11 cellular contexts compared by ENCODE assay signal in the genomic region with DNA sequence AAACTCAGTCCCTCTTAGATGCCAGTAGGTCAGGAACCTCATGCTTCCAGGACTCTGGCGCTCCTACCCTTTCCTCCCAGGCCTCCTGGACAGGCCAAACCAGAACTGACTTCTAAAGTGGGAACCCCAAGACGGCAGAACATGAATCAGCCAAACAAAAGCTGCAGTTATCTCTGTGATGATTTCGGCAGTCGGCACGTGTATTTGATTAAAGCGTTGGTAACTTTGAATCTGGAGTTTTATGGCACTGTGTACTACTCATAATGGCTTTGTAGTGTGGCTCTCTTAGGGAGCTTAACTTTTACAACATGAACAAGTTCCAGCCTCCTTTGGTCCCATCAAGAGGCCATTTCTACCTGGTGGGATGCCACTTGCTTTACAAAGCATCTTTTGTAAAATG. TPM values are rescaled to one million over a fixed set of nuclear protein-coding genes. Genes with fewer than 3 reads are reported as not detected.
DNase-seq lines count a peak whose midpoint lies in the region; ATAC-seq and TF ChIP-seq lines count a peak whose summit lies in the region.
"Had no signal": no experiment of that assay in that cellular context is flagged by ENCODE, and none has a peak within 500 bp of the region (broad histone marks: within the 10 kb centered on the region; RNA-seq: fewer than 3 reads in every experiment).

No MANE protein-coding gene starts in this region.

- peak overlapping the region; percentile 13; the same call in 1 of the 2 replicates for H3K27ac ChIP-seq in HCT116 (ENCODE audit: low read depth, low read length)
- peak overlapping the region; percentile 100 for H3K27ac ChIP-seq in smooth muscle cell (ENCODE audit: low read depth)

- peaks cover 11% of the 10 kb centered on the region for H3K36me3 Mint-ChIP-seq in brain
- H3K36me3 Mint-ChIP-seq in activated CD4-positive, alpha-beta T cell treated with anti-CD3 and anti-CD28 coated beads, Interleukin-2, amount 10 ng/mL, durations not matched to agents 7 days and 5 days (ENCODE audit: low read depth): peaks cover 43% of the 10 kb centered on the region

- TF ChIP-seq CTCF in HCT116 (IDR thresholded peaks at IDR 0.05 in 2 of 3, conservative IDR thresholded peaks at IDR 0.05 in 1 of 3; ENCODE audit: borderline replicate concordance in 1 of 3, insufficient read depth in 1 of 3, low read depth in 2 of 3, low read length in 2 of 3) (no peak), brain (conservative IDR thresholded peaks at IDR 0.05) (no peak), smooth muscle cell (IDR thresholded peaks at IDR 0.05; ENCODE audit: borderline replicate concordance, insufficient read depth, poor library complexity, severe bottlenecking) (no peak)

- no peaks in the 10 kb centered on the region for H3K27me3 Mint-ChIP-seq in brain
- no peaks in the 10 kb centered on the region for H3K27me3 Mint-ChIP-seq in activated CD4-positive, alpha-beta T cell treated with anti-CD3 and anti-CD28 coated beads, Interleukin-2, amount 10 ng/mL, durations not matched to agents 7 days and 5 days

- peaks cover 40% of the 10 kb centered on the region for H3F3A ChIP-seq in smooth muscle cell (ENCODE audit: low read depth)

- DNase-seq in HCT116 (ENCODE audit: low read depth, low spot score): no peak
- DNase-seq in left colon: no peak
- DNase-seq in smooth muscle cell (lab: John Stamatoyannopoulos, UW; ENCODE audit: unreplicated experiment): no peak
- DNase-seq in NCI-H1105 (lab: John Stamatoyannopoulos, UW): no peak
- no peak for DNase-seq in activated CD4-positive, alpha-beta T cell treated with anti-CD3 and anti-CD28 coated beads, Interleukin-2, amount 10 ng/mL, durations not matched to agents 7 days and 5 days
- DNase-seq: islet precursor cell, NCI-H187 had no signal

- POLR2A ChIA-PET in HCT116 (lab: Charles Lee): interaction anchor here (2.8 kb wide), 1 partner anchor 22 kb away, joined by 9 read pairs; no protein-coding TSS in a partner anchor
- POLR2A ChIA-PET in activated CD4-positive, alpha-beta T cell treated with anti-CD3 and anti-CD28 coated beads, Interleukin-2, amount 10 ng/mL, durations not matched to agents 7 days and 5 days (lab: Charles Lee): interaction anchor here (1.3 kb wide), 1 partner anchor 13 kb away, joined by 3 read pairs; a partner anchor contains a TSS

- no peak for TF ChIP-seq RAD21 in HCT116 (IDR thresholded peaks at IDR 0.05; ENCODE audit: low read depth)

- ATAC-seq in HCT116 (no peak), left colon (peak; percentile 45), GM21825 (IDR thresholded peaks at IDR 0.05; ENCODE audit: unreplicated experiment) (no peak), HG02610 (IDR thresholded peaks at IDR 0.05; ENCODE audit: unreplicated experiment) (no peak)

- H3K9me3 ChIP-seq in HCT116 (ENCODE audit: control insufficient read depth in 1 of 2, insufficient read depth in 1 of 2, low read depth in 1 of 2, low read length in 2 of 2) (no peaks in the 10 kb centered on the region), smooth muscle cell (replicated peaks; ENCODE audit: low read depth) (no peaks in the 10 kb centered on the region)

- no peak for TF ChIP-seq POLR2A in HCT116 (IDR thresholded peaks at IDR 0.05; ENCODE audit: borderline replicate concordance, extremely low read depth, insufficient read depth, insufficient read length)

- 43% methylated on average over 6 of the region's 6 CpGs for WGBS in smooth muscle cell (ENCODE audit: low lambda C conversion rate)

- no peaks in the 10 kb centered on the region for H3K9me3 Mint-ChIP-seq in brain
- no peaks in the 10 kb centered on the region for H3K9me3 Mint-ChIP-seq in activated CD4-positive, alpha-beta T cell treated with anti-CD3 and anti-CD28 coated beads, Interleukin-2, amount 10 ng/mL, durations not matched to agents 7 days and 5 days
- H3K9me3 Mint-ChIP-seq: activated T-helper 2 cell treated with anti-CD3 and anti-CD28 coated beads, Interferon-gamma antibody, Interleukin-2, Interleukin-4, amounts not matched to agents 10 μg/mL and 5 μg/mL and 100 μg/mL, durations not matched to agents 14 hours and 24 hours and 36 hours had no signal

- CTCF ChIA-PET in HCT116 (lab: Charles Lee): no interaction called here
- CTCF ChIA-PET in activated CD4-positive, alpha-beta T cell treated with anti-CD3 and anti-CD28 coated beads, Interleukin-2, amount 10 ng/mL, durations not matched to agents 7 days and 5 days (lab: Charles Lee): no interaction called here

- H3K79me2 ChIP-seq in HCT116 (ENCODE audit: insufficient read depth, low read length): peaks cover 100% of the 10 kb centered on the region
- H3K79me2 ChIP-seq in smooth muscle cell (ENCODE audit: low read depth): peaks cover 87% of the 10 kb centered on the region

- RAD21 ChIA-PET in HCT116 (lab: Charles Lee; ENCODE audit: low non-redundant PET in 1 of 2, low total read pairs in 2 of 2, uncharacterized antibody in 2 of 2, unreplicated experiment in 2 of 2): no interaction called here

- no peak overlapping the region for H2AFZ ChIP-seq in HCT116 (ENCODE audit: low read depth, low read length, poor library complexity, severe bottlenecking)
- no peak overlapping the region for H2AFZ ChIP-seq in smooth muscle cell (ENCODE audit: low read depth)

- H3K27ac Mint-ChIP-seq in brain: peak overlapping the region in 3 of 5 experiments; percentile 78 to 94 (median 83)
- no peak overlapping the region for H3K27ac Mint-ChIP-seq in activated CD4-positive, alpha-beta T cell treated with anti-CD3 and anti-CD28 coated beads, Interleukin-2, amount 10 ng/mL, durations not matched to agents 7 days and 5 days
- H3K27ac Mint-ChIP-seq: activated T-helper 2 cell treated with anti-CD3 and anti-CD28 coated beads, Interferon-gamma antibody, Interleukin-2, Interleukin-4, amounts not matched to agents 10 μg/mL and 5 μg/mL and 100 μg/mL, durations not matched to agents 14 hours and 24 hours and 36 hours had no signal

- H3K4me1 ChIP-seq in HCT116 (ENCODE audit: control insufficient read depth in 1 of 2, insufficient read depth in 2 of 2, low read length in 2 of 2) (peaks cover 89 to 95% of the 10 kb centered on the region in 2 experiments), smooth muscle cell (ENCODE audit: low read depth) (peaks cover 61% of the 10 kb centered on the region)

- H3K4me2 ChIP-seq in HCT116 (ENCODE audit: low read length) (peak overlapping the region; percentile 26; the same call in 1 of the 2 replicates), smooth muscle cell (peak overlapping the region; percentile 6)

- H3K4me1 Mint-ChIP-seq in brain: peaks cover 94% of the 10 kb centered on the region
- peaks cover 81% of the 10 kb centered on the region for H3K4me1 Mint-ChIP-seq in activated CD4-positive, alpha-beta T cell treated with anti-CD3 and anti-CD28 coated beads, Interleukin-2, amount 10 ng/mL, durations not matched to agents 7 days and 5 days

- H3K4me3 ChIP-seq in HCT116 (replicated peaks in 1 of 2; ENCODE audit: low read depth in 1 of 2, low read length in 2 of 2): no peak overlapping the region
- H3K4me3 ChIP-seq in smooth muscle cell: no peak overlapping the region

- H4K20me1 ChIP-seq in HCT116 (ENCODE audit: insufficient read depth): peaks cover 17% of the 10 kb centered on the region; the same call in 1 of the 2 replicates
- H4K20me1 ChIP-seq in smooth muscle cell (ENCODE audit: low read depth): peaks cover 39% of the 10 kb centered on the region

- H3K4me3 Mint-ChIP-seq in brain: no peak overlapping the region
- H3K4me3 Mint-ChIP-seq in activated CD4-positive, alpha-beta T cell treated with anti-CD3 and anti-CD28 coated beads, Interleukin-2, amount 10 ng/mL, durations not matched to agents 7 days and 5 days: no peak overlapping the region

- peak overlapping the region; percentile 17 for H3K9ac ChIP-seq in HCT116 (ENCODE audit: low read length)
- H3K9ac ChIP-seq in smooth muscle cell (ENCODE audit: low read depth): no peak overlapping the region

- no peaks in the 10 kb centered on the region for H3K9me2 ChIP-seq in HCT116 (ENCODE audit: insufficient read depth)

- BruUV-seq in HCT116 (replicated peaks; lab: Mats Ljungman, UMichigan): no TSS peak

- H3K36me3 ChIP-seq in HCT116 (ENCODE audit: control insufficient read depth in 1 of 2, insufficient read depth in 2 of 2, low read length in 2 of 2): peaks cover 4 to 12% of the 10 kb centered on the region in 2 experiments; a peak in 1 of 4 replicates
- H3K36me3 ChIP-seq in smooth muscle cell (ENCODE audit: low read depth): no peaks in the 10 kb centered on the region

- H3K27me3 ChIP-seq in HCT116 (ENCODE audit: insufficient read depth, low read length) (no peaks in the 10 kb centered on the region), smooth muscle cell (ENCODE audit: low read depth) (no peaks in the 10 kb centered on the region)

- intact Hi-C loops in HCT116 (cut with micrococcal nuclease) (no loop called here), left colon (cut with DNase I, micrococcal nuclease) (no loop called here)

TF ChIP-seq in HCT116, 20 proteins besides CTCF, POLR2A, EP300 and RAD21 (continues in another document):
- TF ChIP-seq YY1 (IDR thresholded peaks at IDR 0.05; ENCODE audit: extremely low read depth, insufficient replicate concordance, low read depth, low read length) (no peak), EGR1 (IDR thresholded peaks at IDR 0.05; ENCODE audit: low read depth) (no peak), SP1 (IDR thresholded peaks at IDR 0.05; ENCODE audit: low read depth) (no peak), TCF7L2 (IDR thresholded peaks at IDR 0.05; ENCODE audit: borderline replicate concordance, extremely low read depth, insufficient read depth, insufficient read length) (no peak)

RNA-seq across cellular contexts. Expression of a gene that starts 13.7 kb away (rescaled TPM):
- total RNA-seq in HCT116 (2021; ENCODE audit: unreplicated experiment) (651 TPM), left colon (1,000 to 10,000 TPM in 1 of 2 donors, 100 to 1,000 TPM in 1; 971 to 1,150 TPM), smooth muscle cell (311 TPM in 2 replicates)
- polyA plus RNA-seq in HCT116 (2012): 635 and 727 TPM in 2 replicates
- polyA plus RNA-seq in brain (ENCODE audit: insufficient read depth, low read depth, low replicate concordance) (379 TPM), smooth muscle cell (53.8 and 60.4 TPM in 2 replicates)
- total RNA-seq in activated CD4-positive, alpha-beta T cell treated with anti-CD3 and anti-CD28 coated beads, Interleukin-2, amount 10 ng/mL, durations not matched to agents 7 days and 5 days: 100 to 1,000 TPM; 337 to 354 TPM

RNA-seq across cellular contexts. Expression of a gene that starts 42.2 kb away (rescaled TPM):
- total RNA-seq in HCT116 (2021; ENCODE audit: unreplicated experiment): 313 TPM
- 474 and 485 TPM in 2 replicates for polyA plus RNA-seq in HCT116 (2012)
- polyA plus RNA-seq in brain (ENCODE audit: insufficient read depth, low read depth, low replicate concordance): 367 TPM
- total RNA-seq in left colon: 100 to 1,000 TPM; 343 to 430 TPM
- 324 and 334 TPM in 2 replicates for total RNA-seq in smooth muscle cell
- polyA plus RNA-seq in smooth muscle cell: 178 and 181 TPM in 2 replicates
- 100 to 1,000 TPM; 309 to 318 TPM for total RNA-seq in activated CD4-positive, alpha-beta T cell treated with anti-CD3 and anti-CD28 coated beads, Interleukin-2, amount 10 ng/mL, durations not matched to agents 7 days and 5 days

RNA-seq across cellular contexts. Expression of a gene that starts 43.4 kb away (rescaled TPM):
- 9.1 TPM for total RNA-seq in HCT116 (2021; ENCODE audit: unreplicated experiment)
- polyA plus RNA-seq in HCT116 (2012): 2.1 and 2.2 TPM in 2 replicates
- polyA plus RNA-seq in brain (ENCODE audit: insufficient read depth, low read depth, low replicate concordance): 1.4 TPM
- 1 to 10 TPM; 2.9 to 6.6 TPM for total RNA-seq in left colon
- total RNA-seq in smooth muscle cell: 0.22 and 2.1 TPM in 2 replicates
- polyA plus RNA-seq in smooth muscle cell: 0.91 TPM in 1 of 2 replicates, not detected in the other
- 100 to 1,000 TPM; 282 to 313 TPM for total RNA-seq in activated CD4-positive, alpha-beta T cell treated with anti-CD3 and anti-CD28 coated beads, Interleukin-2, amount 10 ng/mL, durations not matched to agents 7 days and 5 days

Comparison
In these comparisons a context has a peak if more than half of its experiments do, and no peak if none do; other contexts are left out.
1. RNA of a gene that starts 43.4 kb away (total RNA-seq): 282 to 313 TPM in activated CD4-positive, alpha-beta T cell treated with anti-CD3 and anti-CD28 coated beads, Interleukin-2, amount 10 ng/mL, durations not matched to agents 7 days and 5 days; 9.1 TPM in HCT116 (single experiment), 2.9 to 6.6 TPM in left colon and 0.22 to 2.1 TPM in smooth muscle cell; every median in the first group is over 10 times any median in the second.